ENCODE assay signal across 31 cellular contexts in genomic region chr3:38019658-38020341, GRCh38. TPM values are rescaled to one million over a fixed set of nuclear protein-coding genes. Genes with fewer than 3 reads are reported as not detected.
DNase-seq lines count a peak whose midpoint lies in the region; ATAC-seq, FAIRE-seq and TF ChIP-seq lines count a peak whose summit lies in the region.
"Had no signal": no experiment of that assay in that cellular context is flagged by ENCODE, and none has a peak within 500 bp of the region (broad histone marks: within the 10 kb centered on the region; RNA-seq: fewer than 3 reads in every experiment).

No MANE protein-coding gene starts in this region.

- no peak overlapping the region for H3K9ac ChIP-seq in HepG2 (ENCODE audit: insufficient read depth, low read depth, low read length)

- no peak overlapping the region for H3K4me3 ChIP-seq in HepG2 (replicated peaks in 1 of 3; ENCODE audit: insufficient read depth in 1 of 3, low read depth in 2 of 3, low read length in 3 of 3)
- H3K4me3 ChIP-seq in right lobe of liver: no peak overlapping the region
- no peak overlapping the region for H3K4me3 ChIP-seq in ovary
- H3K4me3 ChIP-seq: ascending aorta, dorsolateral prefrontal cortex, GM12878, GM23338, PC-9 had no signal

- H3K9me3 ChIP-seq in HepG2 (ENCODE audit: low read length) (no peaks in the 10 kb centered on the region), right lobe of liver (no peaks in the 10 kb centered on the region), ovary (peaks cover 0 to 4% of the 10 kb centered on the region in 2 donors)
- H3K9me3 ChIP-seq: ascending aorta had no signal

- no peaks in the 10 kb centered on the region for H3K27me3 ChIP-seq in HepG2 (ENCODE audit: control insufficient read depth in 1 of 2, insufficient read depth in 2 of 2, low read length in 2 of 2)
- H3K27me3 ChIP-seq in right lobe of liver: no peaks in the 10 kb centered on the region
- H3K27me3 ChIP-seq in ovary: no peaks in the 10 kb centered on the region
- H3K27me3 ChIP-seq: ascending aorta, dorsolateral prefrontal cortex had no signal

- H3K27ac ChIP-seq in HepG2 (ENCODE audit: extremely low read length, insufficient read depth, low read length) (no peak overlapping the region), right lobe of liver (no peak overlapping the region), ovary (no peak overlapping the region)
- H3K27ac ChIP-seq: 22Rv1, ascending aorta, dorsolateral prefrontal cortex, PC-9, VCaP had no signal

- H2AFZ ChIP-seq in HepG2 (ENCODE audit: low read length): no peak overlapping the region
- H2AFZ ChIP-seq: GM23338, PC-9 had no signal

- H3K4me1 ChIP-seq in HepG2 (ENCODE audit: insufficient read depth, low read length): peaks cover 75% of the 10 kb centered on the region
- H3K4me1 ChIP-seq in right lobe of liver: no peaks in the 10 kb centered on the region
- H3K4me1 ChIP-seq in ovary (ENCODE audit: insufficient read depth): peaks cover 19% of the 10 kb centered on the region
- H3K4me1 ChIP-seq: ascending aorta had no signal

- POLR2A ChIA-PET in HepG2 (lab: Yijun Ruan, JAX): interaction anchor here (0.7 kb wide), 1 partner anchor 16 kb away, joined by 4 read pairs; no protein-coding TSS in a partner anchor

- no peak for TF ChIP-seq CTCF in HepG2 (CRISPR knock-in tag; IDR thresholded peaks at IDR 0.05)
- no peak for TF ChIP-seq CTCF in right lobe of liver (IDR thresholded peaks at IDR 0.05)
- TF ChIP-seq CTCF in ovary (IDR thresholded peaks at IDR 0.05): no peak

- TF ChIP-seq EP300 in HepG2 (IDR thresholded peaks at IDR 0.05; ENCODE audit: low read depth in 2 of 2, low read length in 2 of 2) (no peak), HepG2 (CRISPR knock-in tag; IDR thresholded peaks at IDR 0.05; ENCODE audit: borderline replicate concordance) (no peak), ovary (IDR thresholded peaks at IDR 0.05) (no peak)

- TF ChIP-seq POLR2A in HepG2 (IDR thresholded peaks at IDR 0.05; ENCODE audit: insufficient read depth in 1 of 2, low read depth in 2 of 2, low read length in 2 of 2) (no peak), right lobe of liver (IDR thresholded peaks at IDR 0.05) (no peak), ovary (IDR thresholded peaks at IDR 0.05) (no peak)

- FAIRE-seq in HepG2 (lab: Jason Lieb, UNC): no peak
- FAIRE-seq: GM12878 had no signal

- H3K4me2 ChIP-seq in HepG2 (ENCODE audit: low read depth, low read length): no peak overlapping the region
- H3K4me2 ChIP-seq: GM23338, PC-9 had no signal

- in situ Hi-C loops in HepG2 (cut with HindIII; ENCODE audit: extremely low pct_ligation_motif_present, low pct_unique_long_range_greater_than_20kb): no loop called here

- no peak for ATAC-seq in HepG2
- no peak for ATAC-seq in right lobe of liver
- ATAC-seq in GM21717 (IDR thresholded peaks at IDR 0.05; ENCODE audit: unreplicated experiment): no peak
- ATAC-seq: GM12878; GM23338; left ventricle myocardium superior; naive thymus-derived CD4-positive, alpha-beta T cell; stimulated activated memory B cell treated with anti-CD40 and anti-IgM and Interleukin-4, amounts not matched to agents 10 μg/mL and 1 μg/mL and 100 μg/mL, for 72 hours had no signal

- no peaks in the 10 kb centered on the region for H4K20me1 ChIP-seq in HepG2 (ENCODE audit: insufficient read depth, low read length)

- no TSS peak for BruUV-seq in HepG2 (replicated peaks; lab: Mats Ljungman, UMichigan)

- intact Hi-C loops in HepG2 (cut with micrococcal nuclease; ENCODE audit: unreplicated experiment) (no loop called here), right lobe of liver (cut with DNase I) (no loop called here), ovary (cut with DNase I) (loop anchor here in 1 of 4 donors (5.0 kb wide), 1 partner anchor 872 kb away; no protein-coding TSS in a partner anchor)

- TF ChIP-seq RAD21 in HepG2 (CRISPR knock-in tag; IDR thresholded peaks at IDR 0.05): no peak

- H3K36me3 ChIP-seq in HepG2 (replicated peaks in 1 of 2; ENCODE audit: control insufficient read depth in 1 of 2, insufficient read depth in 2 of 2, low read length in 2 of 2) (peaks cover 5 to 11% of the 10 kb centered on the region in 2 experiments; a peak in 3 of 5 replicates), right lobe of liver (peaks cover 0 to 7% (median 0%) of the 10 kb centered on the region in 4 donors), ovary (no peaks in the 10 kb centered on the region)

- 81% methylated on average over 10 of the region's 10 CpGs for WGBS in HepG2 (ENCODE audit: low lambda C conversion rate)
- WGBS in right lobe of liver (ENCODE audit: insufficient coverage, low coverage, low lambda C conversion rate, missing lambda C conversion rate): 77% methylated on average over 9 of the region's 10 CpGs
- WGBS in ovary, 3 donors: 57 to 67% (median 63%) methylated on average over 10 of the region's 10 CpGs

- CTCF ChIA-PET in HepG2 (lab: Yijun Ruan, JAX; ENCODE audit: low intra/inter-chr PET ratio, low total read pairs): no interaction called here

- H3K79me2 ChIP-seq in HepG2 (ENCODE audit: insufficient read depth, low read length): no peaks in the 10 kb centered on the region

- DNase-seq in DMS53 (lab: John Stamatoyannopoulos, UW) (peak; percentile 9), DMS53 treated with DMSO at 0.1 percent for 48 hours (lab: John Stamatoyannopoulos, UW; ENCODE audit: unreplicated experiment) (no peak), HepG2 (ENCODE audit: low spot score) (no peak), right lobe of liver (no peak), ovary (peak in 4 of 5 donors; percentile 21 to 56 (median 42)), T-helper 1 cell (no peak), germinal center (ENCODE audit: low spot score) (no peak)
- DNase-seq: activated CD4-positive, alpha-beta T cell treated with anti-CD3 and anti-CD28 coated beads, Interleukin-2, amount 50 U/mL, for 1 hour; activated CD8-positive, alpha-beta memory T cell treated with anti-CD3 and anti-CD28 coated beads, Interleukin-2, amount 50 U/mL, for 4 hours; central memory CD4-positive, alpha-beta T cell; EL; HFFc6; left ventricle myocardium superior; naive thymus-derived CD4-positive, alpha-beta T cell; NCI-H146; NCI-H524; NK-92 treated with Interleukin-12 subunit alpha and Interleukin-12 subunit beta, amount 100 ng/mL, for 24 hours; occipital lobe; PC-9; SHP77; stimulated activated CD4-positive, alpha-beta T cell treated with anti-CD3 and anti-CD28 coated beads, Interleukin-2, amount 100 ng/mL, for 48 hours had no signal

RNA-seq across cellular contexts. Expression of gene PLCD1, which starts 9.6 kb away (rescaled TPM):
- total RNA-seq in HepG2 (2016; rRNA removed; fragmentation: Illumina TruSeq; extraction: Trizol) (10.1 and 11.4 TPM in 2 replicates), right lobe of liver (10 to 100 TPM in 1 of 6 experiments, 1 to 10 TPM in 5; 6.5 to 10.2 (median 7.7) TPM), ovary (10 to 100 TPM; 12.3 to 62.3 (median 27.0) TPM)
- total RNA-seq in HepG2 (2016; cell fraction: cytosol; rRNA removed; fragmentation: Illumina TruSeq; extraction: Trizol; ENCODE audit: low read depth): 2.1 and 3.6 TPM in 2 replicates
- total RNA-seq in HepG2 (2016; cell fraction: insoluble cytoplasmic fraction; rRNA removed; fragmentation: Illumina TruSeq; extraction: Trizol): 9.3 and 12.3 TPM in 2 replicates
- 4.6 and 5.7 TPM in 2 replicates for total RNA-seq in HepG2 (2016; cell fraction: membrane; rRNA removed; fragmentation: Illumina TruSeq; extraction: Trizol)
- 8.0 and 8.9 TPM in 2 replicates for total RNA-seq in HepG2 (2016; cell fraction: nucleus; rRNA removed; fragmentation: Illumina TruSeq; extraction: Trizol)
- polyA plus RNA-seq in HepG2 (2011; rRNA removed) (12.4 and 12.8 TPM in 2 replicates), ovary (10 to 100 TPM; 21.2 to 30.0 TPM)
- polyA plus RNA-seq in HepG2 (2011; cell fraction: cytosol; rRNA removed): 7.2 and 10.7 TPM in 2 replicates
- polyA plus RNA-seq in HepG2 (2011; cell fraction: nucleus; rRNA removed): 30.9 and 33.2 TPM in 2 replicates
- polyA plus RNA-seq in HepG2 (2012): 10.6 and 11.1 TPM in 2 replicates
- 2.2 and 2.7 TPM in 2 replicates for polyA plus RNA-seq in HepG2 (2016; cell fraction: cytosol; fragmentation: Illumina TruSeq; extraction: Trizol; ENCODE audit: low read depth)
- polyA plus RNA-seq in HepG2 (2016; cell fraction: insoluble cytoplasmic fraction; fragmentation: Illumina TruSeq; extraction: Trizol; ENCODE audit: low read depth): 6.8 and 9.0 TPM in 2 replicates
- 3.9 and 5.6 TPM in 2 replicates for polyA plus RNA-seq in HepG2 (2016; cell fraction: membrane; fragmentation: Illumina TruSeq; extraction: Trizol; ENCODE audit: low read depth)
- 13.4 and 22.2 TPM in 2 replicates for polyA plus RNA-seq in HepG2 (2016; cell fraction: nucleus; fragmentation: Illumina TruSeq; extraction: Trizol; ENCODE audit: insufficient read depth, low read depth)
- polyA minus RNA-seq in HepG2 (2011; rRNA and poly(A)+ RNA removed; ENCODE audit: low replicate concordance): 2.2 and 34.5 TPM in 2 replicates
- 11.5 and 15.0 TPM in 2 replicates for polyA minus RNA-seq in HepG2 (2011; cell fraction: cytosol; rRNA and poly(A)+ RNA removed)
- 8.4 and 11.8 TPM in 2 replicates for polyA minus RNA-seq in HepG2 (2011; cell fraction: nucleus; rRNA and poly(A)+ RNA removed)

RNA-seq across cellular contexts. Expression of gene DLEC1, which starts 19.2 kb away (rescaled TPM):
- total RNA-seq in HepG2 (2016; rRNA removed; fragmentation: Illumina TruSeq; extraction: Trizol) (not detected in 2 replicates), right lobe of liver (under 1 TPM in 4 of 6 experiments, not detected in 2; 0.04 to 0.18 (median 0.15) TPM), ovary (10 to 100 TPM in 1 of 7 donors, 1 to 10 TPM in 5, under 1 TPM in 1; 0.99 to 23.8 (median 3.7) TPM)
- total RNA-seq in HepG2 (2016; cell fraction: cytosol; rRNA removed; fragmentation: Illumina TruSeq; extraction: Trizol; ENCODE audit: low read depth): not detected in 2 replicates
- total RNA-seq in HepG2 (2016; cell fraction: insoluble cytoplasmic fraction; rRNA removed; fragmentation: Illumina TruSeq; extraction: Trizol): not detected in 2 replicates
- total RNA-seq in HepG2 (2016; cell fraction: membrane; rRNA removed; fragmentation: Illumina TruSeq; extraction: Trizol): not detected in 2 replicates
- total RNA-seq in HepG2 (2016; cell fraction: nucleus; rRNA removed; fragmentation: Illumina TruSeq; extraction: Trizol): not detected in 2 replicates
- polyA plus RNA-seq in HepG2 (2011; rRNA removed) (0.09 and 0.13 TPM in 2 replicates), ovary (1 to 10 TPM in 1 of 2 donors, under 1 TPM in 1; 0.93 to 1.5 TPM)
- polyA plus RNA-seq in HepG2 (2011; cell fraction: cytosol; rRNA removed): 0.01 TPM in 1 of 2 replicates, not detected in the other
- polyA plus RNA-seq in HepG2 (2011; cell fraction: nucleus; rRNA removed): 0.56 and 0.99 TPM in 2 replicates
- 0.47 and 0.54 TPM in 2 replicates for polyA plus RNA-seq in HepG2 (2012)
- polyA plus RNA-seq in HepG2 (2016; cell fraction: cytosol; fragmentation: Illumina TruSeq; extraction: Trizol; ENCODE audit: low read depth): not detected in 2 replicates
- not detected in 2 replicates for polyA plus RNA-seq in HepG2 (2016; cell fraction: insoluble cytoplasmic fraction; fragmentation: Illumina TruSeq; extraction: Trizol; ENCODE audit: low read depth)
- polyA plus RNA-seq in HepG2 (2016; cell fraction: membrane; fragmentation: Illumina TruSeq; extraction: Trizol; ENCODE audit: low read depth): not detected in 2 replicates
- polyA plus RNA-seq in HepG2 (2016; cell fraction: nucleus; fragmentation: Illumina TruSeq; extraction: Trizol; ENCODE audit: insufficient read depth, low read depth): not detected in 2 replicates
- polyA minus RNA-seq in HepG2 (2011; rRNA and poly(A)+ RNA removed; ENCODE audit: low replicate concordance): 0.40 TPM in 1 of 2 replicates, not detected in the other
- not detected in 2 replicates for polyA minus RNA-seq in HepG2 (2011; cell fraction: cytosol; rRNA and poly(A)+ RNA removed)
- 0.77 and 0.99 TPM in 2 replicates for polyA minus RNA-seq in HepG2 (2011; cell fraction: nucleus; rRNA and poly(A)+ RNA removed)
- total RNA-seq: glomerular endothelial cell, LHCN-M2 had no signal

RNA-seq across cellular contexts. Expression of gene VILL, which starts 29.2 kb away (rescaled TPM):
- total RNA-seq in HepG2 (2016; rRNA removed; fragmentation: Illumina TruSeq; extraction: Trizol) (3.2 and 4.0 TPM in 2 replicates), right lobe of liver (1 to 10 TPM in 3 of 6 experiments, under 1 TPM in 3; 0.25 to 1.5 (median 0.97) TPM), ovary (10 to 100 TPM in 2 of 7 donors, 1 to 10 TPM in 5; 5.2 to 13.2 (median 8.8) TPM)
- 4.3 and 5.3 TPM in 2 replicates for total RNA-seq in HepG2 (2016; cell fraction: cytosol; rRNA removed; fragmentation: Illumina TruSeq; extraction: Trizol; ENCODE audit: low read depth)
- total RNA-seq in HepG2 (2016; cell fraction: insoluble cytoplasmic fraction; rRNA removed; fragmentation: Illumina TruSeq; extraction: Trizol): 2.3 and 4.1 TPM in 2 replicates
- 3.3 and 5.4 TPM in 2 replicates for total RNA-seq in HepG2 (2016; cell fraction: membrane; rRNA removed; fragmentation: Illumina TruSeq; extraction: Trizol)
- 2.0 and 2.1 TPM in 2 replicates for total RNA-seq in HepG2 (2016; cell fraction: nucleus; rRNA removed; fragmentation: Illumina TruSeq; extraction: Trizol)
- polyA plus RNA-seq in HepG2 (2011; rRNA removed) (5.3 and 7.5 TPM in 2 replicates), ovary (10 to 100 TPM in 1 of 2 donors, 1 to 10 TPM in 1; 4.8 to 12.3 TPM)
- polyA plus RNA-seq in HepG2 (2011; cell fraction: cytosol; rRNA removed): 5.6 and 9.0 TPM in 2 replicates
- polyA plus RNA-seq in HepG2 (2011; cell fraction: nucleus; rRNA removed): 8.6 and 9.9 TPM in 2 replicates
- 2.1 and 2.6 TPM in 2 replicates for polyA plus RNA-seq in HepG2 (2012)
- polyA plus RNA-seq in HepG2 (2016; cell fraction: cytosol; fragmentation: Illumina TruSeq; extraction: Trizol; ENCODE audit: low read depth): 4.2 and 6.5 TPM in 2 replicates
- 2.0 and 2.3 TPM in 2 replicates for polyA plus RNA-seq in HepG2 (2016; cell fraction: insoluble cytoplasmic fraction; fragmentation: Illumina TruSeq; extraction: Trizol; ENCODE audit: low read depth)
- 3.5 and 5.1 TPM in 2 replicates for polyA plus RNA-seq in HepG2 (2016; cell fraction: membrane; fragmentation: Illumina TruSeq; extraction: Trizol; ENCODE audit: low read depth)
- 2.0 and 2.9 TPM in 2 replicates for polyA plus RNA-seq in HepG2 (2016; cell fraction: nucleus; fragmentation: Illumina TruSeq; extraction: Trizol; ENCODE audit: insufficient read depth, low read depth)
- polyA minus RNA-seq in HepG2 (2011; rRNA and poly(A)+ RNA removed; ENCODE audit: low replicate concordance): 1.2 and 3.8 TPM in 2 replicates
- 0.89 TPM in 1 of 2 replicates, not detected in the other for polyA minus RNA-seq in HepG2 (2011; cell fraction: cytosol; rRNA and poly(A)+ RNA removed)
- 6.2 and 7.3 TPM in 2 replicates for polyA minus RNA-seq in HepG2 (2011; cell fraction: nucleus; rRNA and poly(A)+ RNA removed)

Comparison
In these comparisons a context has a peak if more than half of its experiments do, and no peak if none do; other contexts are left out.
1. DNase-seq: peak in DMS53 (single experiment) and ovary (4 of 5); none in DMS53 treated with DMSO at 0.1 percent for 48 hours (single experiment), HepG2 (single experiment), right lobe of liver (0 of 3), T-helper 1 cell (0 of 5) and germinal center (single experiment).